1 cellular context compared by ENCODE assay signal in genomic region chr15:36724493-36724892, GRCh38.
TF ChIP-seq lines count a peak whose summit lies in the region.

No MANE protein-coding gene starts in this region.

TF ChIP-seq in SK-N-SH, 30 proteins besides CTCF, POLR2A, EP300 and RAD21 (continued from another document):
- TF ChIP-seq, protein P1, sequence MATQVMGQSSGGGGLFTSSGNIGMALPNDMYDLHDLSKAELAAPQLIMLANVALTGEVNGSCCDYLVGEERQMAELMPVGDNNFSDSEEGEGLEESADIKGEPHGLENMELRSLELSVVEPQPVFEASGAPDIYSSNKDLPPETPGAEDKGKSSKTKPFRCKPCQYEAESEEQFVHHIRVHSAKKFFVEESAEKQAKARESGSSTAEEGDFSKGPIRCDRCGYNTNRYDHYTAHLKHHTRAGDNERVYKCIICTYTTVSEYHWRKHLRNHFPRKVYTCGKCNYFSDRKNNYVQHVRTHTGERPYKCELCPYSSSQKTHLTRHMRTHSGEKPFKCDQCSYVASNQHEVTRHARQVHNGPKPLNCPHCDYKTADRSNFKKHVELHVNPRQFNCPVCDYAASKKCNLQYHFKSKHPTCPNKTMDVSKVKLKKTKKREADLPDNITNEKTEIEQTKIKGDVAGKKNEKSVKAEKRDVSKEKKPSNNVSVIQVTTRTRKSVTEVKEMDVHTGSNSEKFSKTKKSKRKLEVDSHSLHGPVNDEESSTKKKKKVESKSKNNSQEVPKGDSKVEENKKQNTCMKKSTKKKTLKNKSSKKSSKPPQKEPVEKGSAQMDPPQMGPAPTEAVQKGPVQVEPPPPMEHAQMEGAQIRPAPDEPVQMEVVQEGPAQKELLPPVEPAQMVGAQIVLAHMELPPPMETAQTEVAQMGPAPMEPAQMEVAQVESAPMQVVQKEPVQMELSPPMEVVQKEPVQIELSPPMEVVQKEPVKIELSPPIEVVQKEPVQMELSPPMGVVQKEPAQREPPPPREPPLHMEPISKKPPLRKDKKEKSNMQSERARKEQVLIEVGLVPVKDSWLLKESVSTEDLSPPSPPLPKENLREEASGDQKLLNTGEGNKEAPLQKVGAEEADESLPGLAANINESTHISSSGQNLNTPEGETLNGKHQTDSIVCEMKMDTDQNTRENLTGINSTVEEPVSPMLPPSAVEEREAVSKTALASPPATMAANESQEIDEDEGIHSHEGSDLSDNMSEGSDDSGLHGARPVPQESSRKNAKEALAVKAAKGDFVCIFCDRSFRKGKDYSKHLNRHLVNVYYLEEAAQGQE (IDR thresholded peaks at IDR 0.05; ENCODE audit: low read depth, low read length), result no peak
- no peak for TF ChIP-seq CHD2 (IDR thresholded peaks at IDR 0.05; ENCODE audit: low read length, partially characterized antibody)
- TF ChIP-seq, protein P2, sequence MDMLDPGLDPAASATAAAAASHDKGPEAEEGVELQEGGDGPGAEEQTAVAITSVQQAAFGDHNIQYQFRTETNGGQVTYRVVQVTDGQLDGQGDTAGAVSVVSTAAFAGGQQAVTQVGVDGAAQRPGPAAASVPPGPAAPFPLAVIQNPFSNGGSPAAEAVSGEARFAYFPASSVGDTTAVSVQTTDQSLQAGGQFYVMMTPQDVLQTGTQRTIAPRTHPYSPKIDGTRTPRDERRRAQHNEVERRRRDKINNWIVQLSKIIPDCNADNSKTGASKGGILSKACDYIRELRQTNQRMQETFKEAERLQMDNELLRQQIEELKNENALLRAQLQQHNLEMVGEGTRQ (IDR thresholded peaks at IDR 0.05; ENCODE audit: borderline replicate concordance, low read depth, low read length), result no peak
- TF ChIP-seq FOXM1 (IDR thresholded peaks at IDR 0.05; ENCODE audit: low read depth), result no peak
- TF ChIP-seq ELF1 (IDR thresholded peaks at IDR 0.05), result no peak
- TF ChIP-seq NFIC (IDR thresholded peaks at IDR 0.05; ENCODE audit: borderline replicate concordance), result no peak
- no peak for TF ChIP-seq RFX5 (IDR thresholded peaks at IDR 0.05; ENCODE audit: low read length)
